In the genomic region with DNA sequence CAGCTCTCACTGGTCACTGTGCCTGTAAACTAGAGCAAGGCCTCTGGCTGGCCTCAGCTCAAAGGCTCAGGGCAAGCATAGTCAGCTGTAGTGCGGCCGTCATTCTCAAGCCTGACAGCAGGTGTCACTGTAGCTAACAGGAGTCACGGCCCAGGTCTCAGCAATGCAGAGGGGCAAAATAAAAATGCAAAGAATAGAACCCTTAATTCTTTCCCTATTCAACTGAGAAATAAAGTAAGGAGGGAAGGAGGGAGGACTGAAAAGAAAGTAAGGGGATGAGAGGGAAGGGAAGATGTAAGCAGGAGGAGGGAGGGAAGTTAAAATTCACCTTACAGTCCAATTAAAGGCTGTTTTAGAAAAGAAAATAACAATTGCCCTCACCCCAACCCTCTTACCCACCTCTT, we compare ENCODE assay signal across 8 cellular contexts.
DNase-seq lines count a peak whose midpoint lies in the region; ATAC-seq and TF ChIP-seq lines count a peak whose summit lies in the region.

No MANE protein-coding gene starts in this region.

- ATAC-seq in GM21717 (IDR thresholded peaks at IDR 0.05; ENCODE audit: unreplicated experiment) (peak; percentile 55), HG02973 (IDR thresholded peaks at IDR 0.05; ENCODE audit: unreplicated experiment) (no peak)

- peak overlapping the region; percentile 42 for H3K27ac Mint-ChIP-seq in chondrocyte (ENCODE audit: unreplicated experiment)

- TF ChIP-seq CTCF in chondrocyte (IDR thresholded peaks at IDR 0.05) (peak; percentile 93), liver (IDR thresholded peaks at IDR 0.05; ENCODE audit: low read depth, low read length, missing input control) (peak; percentile 84)

- peaks cover 5 to 37% (median 29%) of the 10 kb centered on the region in 4 donors for H3K4me1 ChIP-seq in liver (ENCODE audit: control insufficient read depth in 4 of 4, insufficient read depth in 4 of 4, low read length in 3 of 4)

- H3K4me3 Mint-ChIP-seq in chondrocyte (ENCODE audit: unreplicated experiment) = no peak overlapping the region

- peaks cover 4 to 27% (median 16%) of the 10 kb centered on the region in 4 donors for H3K36me3 ChIP-seq in liver (ENCODE audit: control insufficient read depth in 4 of 4, insufficient read depth in 3 of 4, low read depth in 1 of 4, low read length in 3 of 4)

- peaks cover 24% of the 10 kb centered on the region for H3K4me1 Mint-ChIP-seq in chondrocyte (ENCODE audit: low read depth)

- H3K9me3 ChIP-seq in liver (ENCODE audit: control insufficient read depth in 4 of 4, low read length in 3 of 4) = no peaks in the 10 kb centered on the region

- 4% methylated on average over 3 of the region's 3 CpGs for WGBS in liver

- H3K27me3 Mint-ChIP-seq in chondrocyte (ENCODE audit: low read depth) = no peaks in the 10 kb centered on the region

- H3K9me3 Mint-ChIP-seq in chondrocyte (ENCODE audit: low read depth) = no peaks in the 10 kb centered on the region

- no peak overlapping the region for H3K27ac ChIP-seq in liver (ENCODE audit: low read depth in 1 of 2, low read length in 2 of 2)

- peak; percentile 93 to 94 for TF ChIP-seq RAD21 in liver (IDR thresholded peaks at IDR 0.05)

- no peaks in the 10 kb centered on the region for H3K27me3 ChIP-seq in liver (ENCODE audit: control insufficient read depth in 4 of 4, insufficient read depth in 4 of 4, low read length in 3 of 4)

- no peak overlapping the region for H3K4me3 ChIP-seq in liver (ENCODE audit: low read depth in 1 of 3, low read length in 3 of 3)

- no peak overlapping the region for H3K9ac ChIP-seq in liver (ENCODE audit: low read depth in 1 of 2, low read length in 2 of 2)

- DNase-seq in Ammon's horn (ENCODE audit: low spot score) (peak; percentile 91), NCI-H2227 (lab: John Stamatoyannopoulos, UW; ENCODE audit: unreplicated experiment) (peak; percentile 81), chondrocyte (ENCODE audit: low spot score) (no peak)
- DNase-seq in activated CD4-positive, alpha-beta T cell treated with anti-CD3 and anti-CD28 coated beads for 4 hours = peak; percentile 70 to 85
- DNase-seq in stimulated activated CD4-positive, alpha-beta T cell treated with anti-CD3 and anti-CD28 coated beads, TNF-alpha, amount 100 ng/mL, for 24 hours (ENCODE audit: low read depth in 3 of 3) = peak; percentile 56 to 76 (median 73)

- peaks cover 12% of the 10 kb centered on the region for H3K36me3 Mint-ChIP-seq in chondrocyte (ENCODE audit: low read depth)

TF ChIP-seq in liver, 16 proteins besides CTCF, POLR2A, EP300 and RAD21:
- TF ChIP-seq ZBTB33 (IDR thresholded peaks at IDR 0.05) (no peak), YY1 (IDR thresholded peaks at IDR 0.05) (no peak), FOXA2 (IDR thresholded peaks at IDR 0.05) (no peak), TAF1 (conservative IDR thresholded peaks at IDR 0.05) (no peak), JUND (IDR thresholded peaks at IDR 0.05) (no peak), NR2F2 (IDR thresholded peaks at IDR 0.05) (no peak), SP1 (IDR thresholded peaks at IDR 0.05) (no peak), HNF4A (conservative IDR thresholded peaks at IDR 0.05) (no peak), RXRA (IDR thresholded peaks at IDR 0.05) (no peak), GABPA (IDR thresholded peaks at IDR 0.05 in 1 of 2, conservative IDR thresholded peaks at IDR 0.05 in 1 of 2) (no peak), FOXA1 (IDR thresholded peaks at IDR 0.05) (no peak)
- TF ChIP-seq, protein P1, sequence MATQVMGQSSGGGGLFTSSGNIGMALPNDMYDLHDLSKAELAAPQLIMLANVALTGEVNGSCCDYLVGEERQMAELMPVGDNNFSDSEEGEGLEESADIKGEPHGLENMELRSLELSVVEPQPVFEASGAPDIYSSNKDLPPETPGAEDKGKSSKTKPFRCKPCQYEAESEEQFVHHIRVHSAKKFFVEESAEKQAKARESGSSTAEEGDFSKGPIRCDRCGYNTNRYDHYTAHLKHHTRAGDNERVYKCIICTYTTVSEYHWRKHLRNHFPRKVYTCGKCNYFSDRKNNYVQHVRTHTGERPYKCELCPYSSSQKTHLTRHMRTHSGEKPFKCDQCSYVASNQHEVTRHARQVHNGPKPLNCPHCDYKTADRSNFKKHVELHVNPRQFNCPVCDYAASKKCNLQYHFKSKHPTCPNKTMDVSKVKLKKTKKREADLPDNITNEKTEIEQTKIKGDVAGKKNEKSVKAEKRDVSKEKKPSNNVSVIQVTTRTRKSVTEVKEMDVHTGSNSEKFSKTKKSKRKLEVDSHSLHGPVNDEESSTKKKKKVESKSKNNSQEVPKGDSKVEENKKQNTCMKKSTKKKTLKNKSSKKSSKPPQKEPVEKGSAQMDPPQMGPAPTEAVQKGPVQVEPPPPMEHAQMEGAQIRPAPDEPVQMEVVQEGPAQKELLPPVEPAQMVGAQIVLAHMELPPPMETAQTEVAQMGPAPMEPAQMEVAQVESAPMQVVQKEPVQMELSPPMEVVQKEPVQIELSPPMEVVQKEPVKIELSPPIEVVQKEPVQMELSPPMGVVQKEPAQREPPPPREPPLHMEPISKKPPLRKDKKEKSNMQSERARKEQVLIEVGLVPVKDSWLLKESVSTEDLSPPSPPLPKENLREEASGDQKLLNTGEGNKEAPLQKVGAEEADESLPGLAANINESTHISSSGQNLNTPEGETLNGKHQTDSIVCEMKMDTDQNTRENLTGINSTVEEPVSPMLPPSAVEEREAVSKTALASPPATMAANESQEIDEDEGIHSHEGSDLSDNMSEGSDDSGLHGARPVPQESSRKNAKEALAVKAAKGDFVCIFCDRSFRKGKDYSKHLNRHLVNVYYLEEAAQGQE (IDR thresholded peaks at IDR 0.05) = no peak
